In genomic region chr3:188341501-188341900, GRCh38 we compare ENCODE assay signal across 29 cellular contexts.
"Had no signal": no experiment of that assay in that cellular context is flagged by ENCODE, and none has a peak within 500 bp of the region (broad histone marks: within the 10 kb centered on the region; RNA-seq: fewer than 3 reads in every experiment).

No MANE protein-coding gene starts in this region.

- DNase-seq: activated CD4-positive, alpha-beta T cell treated with anti-CD3 and anti-CD28 coated beads, Interleukin-2, amount 10 ng/mL, durations not matched to agents 7 days and 5 days; activated CD4-positive, CD25-positive, alpha-beta regulatory T cell treated with anti-CD3 and anti-CD28 coated beads, Interleukin-2, amount 50 U/mL, for 72 hours; activated CD8-positive, alpha-beta memory T cell treated with anti-CD3 and anti-CD28 coated beads, Interleukin-2, amount 10 ng/mL, durations not matched to agents 7 days and 5 days; activated CD8-positive, alpha-beta T cell treated with anti-CD3 and anti-CD28 coated beads for 36 hours; activated gamma-delta T cell treated with Interleukin-2 at 50 U/mL for 16 hours; activated T-cell treated with anti-CD3 and anti-CD28 coated beads for 4 hours; amniotic stem cell; colonic mucosa; dorsolateral prefrontal cortex; effector memory CD8-positive, alpha-beta T cell; kidney; mammary epithelial cell; SK-N-SH; spleen; stimulated activated CD4-positive, alpha-beta T cell treated with anti-CD3 and anti-CD28 coated beads, Interleukin-4, amount 100 ng/mL, for 24 hours; stimulated activated naive CD8-positive, alpha-beta T cell treated with anti-CD3 and anti-CD28 coated beads, Interleukin-15, Interleukin-2, amounts not matched to agents 100 U/mL and 50 U/mL, for 24 hours; T-cell; WERI-Rb-1 had no signal

- ATAC-seq: activated CD8-positive, alpha-beta memory T cell treated with anti-CD3 and anti-CD28 coated beads, Interleukin-2, amount 10 ng/mL, durations not matched to agents 7 days and 5 days; activated CD8-positive, alpha-beta T cell treated with anti-CD3 and anti-CD28 coated beads for 36 hours; effector memory CD8-positive, alpha-beta T cell; esophagus mucosa; stimulated activated naive CD8-positive, alpha-beta T cell treated with anti-CD3 and anti-CD28 coated beads, Interleukin-15, Interleukin-2, amounts not matched to agents 100 U/mL and 50 U/mL, for 24 hours; T-cell had no signal

- H3K4me3 ChIP-seq: breast epithelium, colonic mucosa, dorsolateral prefrontal cortex, spleen, suprapubic skin, tibial nerve had no signal

- H3K36me3 Mint-ChIP-seq: mesothelial cell of epicardium had no signal

- H3K27me3 ChIP-seq: breast epithelium, colonic mucosa, dorsolateral prefrontal cortex, spleen, suprapubic skin, tibial nerve had no signal

- H3K79me2 ChIP-seq: parathyroid adenoma had no signal

- H3K36me3 ChIP-seq: breast epithelium, colonic mucosa, spleen, suprapubic skin, tibial nerve, WERI-Rb-1 had no signal

- H3K4me3 Mint-ChIP-seq: activated CD4-positive, alpha-beta T cell treated with anti-CD3 and anti-CD28 coated beads, Interleukin-2, amount 10 ng/mL, durations not matched to agents 7 days and 5 days; activated CD8-positive, alpha-beta memory T cell treated with anti-CD3 and anti-CD28 coated beads, Interleukin-2, amount 10 ng/mL, durations not matched to agents 7 days and 5 days; activated CD8-positive, alpha-beta T cell treated with anti-CD3 and anti-CD28 coated beads for 36 hours; activated naive CD8-positive, alpha-beta T cell; effector memory CD8-positive, alpha-beta T cell; mesothelial cell of epicardium; nephron; T-cell had no signal

- H3K27ac ChIP-seq: breast epithelium, colonic mucosa, dorsolateral prefrontal cortex, parathyroid adenoma, spleen, suprapubic skin, WERI-Rb-1 had no signal

- H3K4me2 ChIP-seq: SK-N-SH had no signal

- H3K9ac ChIP-seq: parathyroid adenoma, SK-N-SH had no signal

- H3K4me1 ChIP-seq: breast epithelium, colonic mucosa had no signal

- H3K27me3 Mint-ChIP-seq: activated CD4-positive, alpha-beta T cell treated with anti-CD3 and anti-CD28 coated beads, Interleukin-2, amount 10 ng/mL, durations not matched to agents 7 days and 5 days; activated CD8-positive, alpha-beta T cell treated with anti-CD3 and anti-CD28 coated beads for 36 hours; activated naive CD8-positive, alpha-beta T cell; effector memory CD8-positive, alpha-beta T cell; T-cell had no signal

- H3K9me3 Mint-ChIP-seq: activated CD4-positive, alpha-beta T cell treated with anti-CD3 and anti-CD28 coated beads, Interleukin-2, amount 10 ng/mL, durations not matched to agents 7 days and 5 days; activated CD8-positive, alpha-beta T cell treated with anti-CD3 and anti-CD28 coated beads for 36 hours; effector memory CD8-positive, alpha-beta T cell; mesothelial cell of epicardium; nephron; T-cell had no signal

- H3K9me3 ChIP-seq: breast epithelium, colonic mucosa, SK-N-SH, spleen, suprapubic skin, tibial nerve had no signal

- FAIRE-seq: endothelial cell of umbilical vein, kidney, TTC549, urothelium cell line had no signal

- H2AFZ ChIP-seq: parathyroid adenoma had no signal

- H3K27ac Mint-ChIP-seq: activated CD4-positive, alpha-beta T cell treated with anti-CD3 and anti-CD28 coated beads, Interleukin-2, amount 10 ng/mL, durations not matched to agents 7 days and 5 days; activated CD8-positive, alpha-beta memory T cell treated with anti-CD3 and anti-CD28 coated beads, Interleukin-2, amount 10 ng/mL, durations not matched to agents 7 days and 5 days; effector memory CD8-positive, alpha-beta T cell; mesothelial cell of epicardium; nephron; T-cell had no signal
